8 cellular contexts compared by ENCODE assay signal in genomic region chr11:10899542-10899830, GRCh38. TPM values are rescaled to one million over a fixed set of nuclear protein-coding genes. Genes with fewer than 3 reads are reported as not detected.
A peak's percentile ranks its signal among the peaks of the same experiment; 100 is the strongest.
DNase-seq lines count a peak whose midpoint lies in the region; ATAC-seq and TF ChIP-seq lines count a peak whose summit lies in the region.

No MANE protein-coding gene starts in this region.

- dilution Hi-C loops in mammary epithelial cell (cut with HindIII; ENCODE audit: low sequenced_read_pairs), result loop anchor here (5.0 kb wide), 1 partner anchor 92 kb away; the partner anchor contains the start of gene EIF4G2

- H3K36me3 Mint-ChIP-seq in CD4-positive, alpha-beta T cell (ENCODE audit: low read depth), result no peaks in the 10 kb centered on the region
- H3K36me3 Mint-ChIP-seq in nephron (ENCODE audit: low read depth), result no peaks in the 10 kb centered on the region

- H3K4me3 ChIP-seq in mammary epithelial cell (replicated peaks in 1 of 3; ENCODE audit: insufficient read depth in 1 of 3, low read depth in 2 of 3, low read length in 3 of 3), result peak overlapping the region in 1 of 3 experiments; percentile 19

- H3K4me3 Mint-ChIP-seq in CD4-positive, alpha-beta T cell, result no peak overlapping the region
- peak overlapping the region in 2 of 3 experiments; percentile 7 to 59 for H3K4me3 Mint-ChIP-seq in nephron

- CTCF ChIA-PET in CD4-positive, alpha-beta T cell (lab: Charles Lee), result no interaction called here
- CTCF ChIA-PET in mammary epithelial cell (lab: Charles Lee; ENCODE audit: low non-redundant PET), result interaction anchor here (0.8 kb wide), 1 partner anchor 35 kb away, joined by 4 read pairs; no protein-coding TSS in a partner anchor

- H3K9me3 Mint-ChIP-seq in CD4-positive, alpha-beta T cell, result no peaks in the 10 kb centered on the region
- H3K9me3 Mint-ChIP-seq in nephron, result no peaks in the 10 kb centered on the region

- H2AFZ ChIP-seq in mammary epithelial cell (ENCODE audit: low read depth, low read length), result peak overlapping the region; percentile 75

- H4K20me1 ChIP-seq in mammary epithelial cell (ENCODE audit: insufficient read depth, low read length), result no peaks in the 10 kb centered on the region

- peaks cover 11% of the 10 kb centered on the region for H3K79me2 ChIP-seq in mammary epithelial cell (ENCODE audit: insufficient read depth, low read length)

- peaks cover 38% of the 10 kb centered on the region for H3K4me1 ChIP-seq in mammary epithelial cell (ENCODE audit: insufficient read depth, low read length)

- BruUV-seq in mammary epithelial cell (replicated peaks; lab: Mats Ljungman, UMichigan), result no TSS peak

- intact Hi-C loops in CD4-positive, alpha-beta T cell (cut with DNase I, micrococcal nuclease), result loop anchor here in 1 of 2 experiments (1.0 kb wide), 1 partner anchor 41 kb away; the partner anchor contains the start of gene ZBED5
- intact Hi-C loops in mammary epithelial cell (cut with micrococcal nuclease), result loop anchor here (1.0 to 2.0 kb wide), 3 partner anchors 21 to 91 kb away; partner anchors contain the start of genes EIF4G2 and ZBED5

- peak overlapping the region; percentile 86 for H3K4me2 ChIP-seq in mammary epithelial cell (ENCODE audit: insufficient read depth, low read depth, low read length)

- no peak for ATAC-seq in CD4-positive, alpha-beta T cell (ENCODE audit: poor library complexity)

- no peak overlapping the region for H3K27ac ChIP-seq in CD4-positive, alpha-beta T cell (ENCODE audit: low read depth, low read length)
- peak overlapping the region; percentile 96 for H3K27ac ChIP-seq in mammary epithelial cell (ENCODE audit: insufficient read depth, low read depth, low read length)

- no peaks in the 10 kb centered on the region for H3K27me3 ChIP-seq in CD4-positive, alpha-beta T cell (ENCODE audit: control insufficient read depth, insufficient read depth, low read length)
- no peaks in the 10 kb centered on the region for H3K27me3 ChIP-seq in mammary epithelial cell (ENCODE audit: insufficient read depth, low read length)

- WGBS in mammary epithelial cell (ENCODE audit: low coverage, missing lambda C conversion rate), result 8% methylated on average over 3 of the region's 4 CpGs

- peaks cover 6% of the 10 kb centered on the region for H3K4me1 Mint-ChIP-seq in CD4-positive, alpha-beta T cell (ENCODE audit: low read depth)
- H3K4me1 Mint-ChIP-seq in nephron, result peaks cover 69% of the 10 kb centered on the region

- H3K9me3 ChIP-seq in CD4-positive, alpha-beta T cell (ENCODE audit: control insufficient read depth, low read length), result no peaks in the 10 kb centered on the region
- no peaks in the 10 kb centered on the region for H3K9me3 ChIP-seq in mammary epithelial cell (replicated peaks; ENCODE audit: insufficient read depth, low read length)

- POLR2A ChIA-PET in CD4-positive, alpha-beta T cell (lab: Charles Lee), result interaction anchor here (0.9 to 2.1 kb wide), 3 partner anchors 13 to 91 kb away, joined by 3 to 10 read pairs (median 4); partner anchors contain the start of genes EIF4G2 and ZBED5

- DNase-seq in CD4-positive, alpha-beta T cell, result no peak
- DNase-seq in NCI-H1105 (lab: John Stamatoyannopoulos, UW), result peak; percentile 13
- DNase-seq in mammary epithelial cell, result peak; percentile 99
- DNase-seq in NCI-H1092 treated with DMSO at 0.1 percent for 48 hours (lab: John Stamatoyannopoulos, UW), result no peak
- DNase-seq in NCI-H2227 treated with DMSO at 0.1 percent for 48 hours (lab: John Stamatoyannopoulos, UW), result no peak
- no peak for DNase-seq in midbrain (lab: John Stamatoyannopoulos, UW)
- no peak for DNase-seq in NOMO-1 treated with dmso at 0.1 percent for 144 hours (lab: John Stamatoyannopoulos, UW; ENCODE audit: unreplicated experiment)

- TF ChIP-seq CTCF in CD4-positive, alpha-beta T cell (IDR thresholded peaks at IDR 0.05), result no peak
- TF ChIP-seq CTCF in mammary epithelial cell (conservative IDR thresholded peaks at IDR 0.05 in 1 of 2, IDR thresholded peaks at IDR 0.05 in 1 of 2; ENCODE audit: extremely low read depth in 1 of 2, insufficient read depth in 1 of 2, low read depth in 1 of 2, low read length in 2 of 2) (no peak), nephron (IDR thresholded peaks at IDR 0.05; ENCODE audit: unreplicated experiment in 3 of 3) (no peak)

- peak overlapping the region; percentile 22 for H3K27ac Mint-ChIP-seq in CD4-positive, alpha-beta T cell
- H3K27ac Mint-ChIP-seq in nephron, result peak overlapping the region; percentile 85 to 96 (median 92)

- no peaks in the 10 kb centered on the region for H3K36me3 ChIP-seq in mammary epithelial cell (ENCODE audit: insufficient read depth, low read length)

- H3K9ac ChIP-seq in mammary epithelial cell (ENCODE audit: insufficient read depth, low read length), result peak overlapping the region; percentile 81

- in situ Hi-C loops in mammary epithelial cell (cut with MboI; ENCODE audit: low sequenced_read_pairs in 2 of 2), result no loop called here

- H3K27me3 Mint-ChIP-seq in CD4-positive, alpha-beta T cell, result no peaks in the 10 kb centered on the region
- no peaks in the 10 kb centered on the region for H3K27me3 Mint-ChIP-seq in nephron (ENCODE audit: low read depth)

RNA-seq across cellular contexts. Expression of gene ZBED5, which starts 41.6 kb away (rescaled TPM):
- total RNA-seq in CD4-positive, alpha-beta T cell, result 10 to 100 TPM; 71.1 to 72.0 TPM
- 10 to 100 TPM; 27.8 to 29.4 TPM for total RNA-seq in mammary epithelial cell
- polyA plus RNA-seq in mammary epithelial cell, result 32.5 TPM
- 204 TPM for polyA minus RNA-seq in mammary epithelial cell

Comparison
In these comparisons a context has a peak if more than half of its experiments do, and no peak if none do; other contexts are left out.
1. DNase-seq: peak in NCI-H1105 (single experiment) and mammary epithelial cell (single experiment); none in CD4-positive, alpha-beta T cell (0 of 10), NCI-H1092 treated with DMSO at 0.1 percent for 48 hours (single experiment), NCI-H2227 treated with DMSO at 0.1 percent for 48 hours (single experiment), midbrain (single experiment) and NOMO-1 treated with dmso at 0.1 percent for 144 hours (single experiment).